ENCODE assay signal across 25 cellular contexts in genomic region chr10:97220371-97220770, GRCh38. TPM values are rescaled to one million over a fixed set of nuclear protein-coding genes. Genes with fewer than 3 reads are reported as not detected.
"Had no signal": no experiment of that assay in that cellular context is flagged by ENCODE, and none has a peak within 500 bp of the region (broad histone marks: within the 10 kb centered on the region; RNA-seq: fewer than 3 reads in every experiment).

No MANE protein-coding gene starts in this region.

- H3K27ac Mint-ChIP-seq: activated CD4-positive, alpha-beta T cell treated with anti-CD3 and anti-CD28 coated beads, Interleukin-2, amount 10 ng/mL, durations not matched to agents 7 days and 5 days; activated T-cell treated with anti-CD3 and anti-CD28 coated beads, Interleukin-2, amount 50 U/mL, for 72 hours; stimulated activated memory B cell treated with anti-CD40 and anti-IgM and Interleukin-4, amounts not matched to agents 10 μg/mL and 1 μg/mL and 100 μg/mL, for 72 hours had no signal

- H3K9me3 Mint-ChIP-seq: activated CD4-positive, alpha-beta T cell treated with anti-CD3 and anti-CD28 coated beads, Interleukin-2, amount 10 ng/mL, durations not matched to agents 7 days and 5 days; activated T-cell treated with anti-CD3 and anti-CD28 coated beads, Interleukin-2, amount 50 U/mL, for 72 hours; brain; naive thymus-derived CD4-positive, alpha-beta T cell; neural crest cell; stimulated activated memory B cell treated with anti-CD40 and anti-IgM and Interleukin-4, amounts not matched to agents 10 μg/mL and 1 μg/mL and 100 μg/mL, for 72 hours had no signal

- ATAC-seq: activated CD4-positive, CD25-positive, alpha-beta regulatory T cell treated with anti-CD3 and anti-CD28 coated beads, Interleukin-2, amount 50 U/mL, for 24 hours; activated T-cell treated with anti-CD3 and anti-CD28 coated beads, Interleukin-2, amount 50 U/mL, for 72 hours; foreskin keratinocyte; naive thymus-derived CD4-positive, alpha-beta T cell; sciatic nerve; stimulated activated memory B cell treated with anti-CD40 and anti-IgM and Interleukin-4, amounts not matched to agents 10 μg/mL and 1 μg/mL and 100 μg/mL, for 72 hours had no signal

- H3K27me3 ChIP-seq: foreskin keratinocyte, stomach, transverse colon, uterus had no signal

- H3K27me3 Mint-ChIP-seq: activated CD4-positive, alpha-beta T cell treated with anti-CD3 and anti-CD28 coated beads, Interleukin-2, amount 10 ng/mL, durations not matched to agents 7 days and 5 days; brain; naive thymus-derived CD4-positive, alpha-beta T cell; stimulated activated memory B cell treated with anti-CD40 and anti-IgM and Interleukin-4, amounts not matched to agents 10 μg/mL and 1 μg/mL and 100 μg/mL, for 72 hours had no signal

- FAIRE-seq: kidney, small intestine had no signal

- H3K36me3 ChIP-seq: transverse colon, uterus had no signal

- H3K27ac ChIP-seq: foreskin keratinocyte, stomach, transverse colon, uterus had no signal

- H3K4me3 Mint-ChIP-seq: activated CD4-positive, alpha-beta T cell treated with anti-CD3 and anti-CD28 coated beads, Interleukin-2, amount 10 ng/mL, durations not matched to agents 7 days and 5 days; brain; naive thymus-derived CD4-positive, alpha-beta T cell; neural crest cell; stimulated activated memory B cell treated with anti-CD40 and anti-IgM and Interleukin-4, amounts not matched to agents 10 μg/mL and 1 μg/mL and 100 μg/mL, for 72 hours had no signal

- DNase-seq: activated CD4-positive, alpha-beta T cell treated with anti-CD3 and anti-CD28 coated beads, Interleukin-2, amount 10 ng/mL, durations not matched to agents 7 days and 5 days; activated CD8-positive, alpha-beta memory T cell treated with anti-CD3 and anti-CD28 coated beads for 24 hours; activated CD8-positive, alpha-beta memory T cell treated with anti-CD3 and anti-CD28 coated beads, Interleukin-2, amount 50 U/mL, for 48 hours; activated effector memory CD4-positive, alpha-beta T cell treated with anti-CD3 and anti-CD28 coated beads, Interleukin-2, amount 50 U/mL, for 16 hours; activated naive CD4-positive, alpha-beta T cell treated with anti-CD3 and anti-CD28 coated beads, Interleukin-2, amount 50 U/mL, for 16 hours; activated T-cell treated with anti-CD3 and anti-CD28 coated beads, Interleukin-2, amount 50 U/mL, for 72 hours; aorta; dermis blood vessel endothelial cell; effector CD8-positive, alpha-beta T cell; foreskin keratinocyte; kidney; naive thymus-derived CD4-positive, alpha-beta T cell; occipital lobe; small intestine; stimulated activated CD4-positive, alpha-beta T cell treated with anti-CD3 and anti-CD28 coated beads, Interleukin-2, amount 100 ng/mL, for 24 hours; stomach; transverse colon; uterus had no signal

- H3K36me3 Mint-ChIP-seq: brain had no signal

- H3K4me3 ChIP-seq: stomach, transverse colon, uterus had no signal

- H3K9me3 ChIP-seq: stomach, transverse colon, uterus had no signal

- H3K4me1 ChIP-seq: foreskin keratinocyte, transverse colon, uterus had no signal

RNA-seq across cellular contexts. Expression of gene SLIT1, which starts 34.6 kb away (rescaled TPM):
- total RNA-seq: foreskin keratinocyte, glomerular endothelial cell, lung microvascular endothelial cell had no signal
